Comparison of ENCODE assay signal across 8 cellular contexts in genomic region chr3:195583831-195584542, GRCh38. TPM values are rescaled to one million over a fixed set of nuclear protein-coding genes. Genes with fewer than 3 reads are reported as not detected.
DNase-seq lines count a peak whose midpoint lies in the region; ATAC-seq and TF ChIP-seq lines count a peak whose summit lies in the region.

Gene APOD, minus strand, starts transcription at chr3:195583940. Its CDS starts 4,479 bp downstream, at chr3:195579461.

- TF ChIP-seq CTCF in 22Rv1 (IDR thresholded peaks at IDR 0.05) (no peak), dorsolateral prefrontal cortex (IDR thresholded peaks at IDR 0.05 in 54 of 56, conservative IDR thresholded peaks at IDR 0.05 in 2 of 56; ENCODE audit: low read depth in 1 of 56, partially characterized antibody in 56 of 56) (peak in 1 of 56 donors; percentile 25), mucosa of descending colon (IDR thresholded peaks at IDR 0.05) (no peak)

- no peaks in the 10 kb centered on the region for H3K9me3 ChIP-seq in mucosa of descending colon

- intact Hi-C loops in dorsolateral prefrontal cortex (cut with DNase I) (no loop called here), mucosa of descending colon (cut with DNase I, micrococcal nuclease) (no loop called here)

- H3K27me3 ChIP-seq in dorsolateral prefrontal cortex, result no peaks in the 10 kb centered on the region

- no peaks in the 10 kb centered on the region for H3K4me1 ChIP-seq in mucosa of descending colon (ENCODE audit: low read depth)

- H3K36me3 ChIP-seq in mucosa of descending colon (ENCODE audit: low read depth), result no peaks in the 10 kb centered on the region

- H3K27ac ChIP-seq in 22Rv1 (peak within 1 kb of the TSS; percentile 43), dorsolateral prefrontal cortex (peak within 1 kb of the TSS; percentile 70 to 98 (median 90))

- H3K4me3 ChIP-seq in dorsolateral prefrontal cortex (peak within 1 kb of the TSS; percentile 22 to 76 (median 57)), mucosa of descending colon (no peak within 1 kb of the TSS)

- ATAC-seq in mucosa of descending colon, result peak; percentile 81
- ATAC-seq in left lobe of liver, result no peak
- no peak for ATAC-seq in GM18498 (IDR thresholded peaks at IDR 0.05; ENCODE audit: unreplicated experiment)
- ATAC-seq in HG02973 (IDR thresholded peaks at IDR 0.05; ENCODE audit: unreplicated experiment), result no peak

- DNase-seq in NCI-H1105 (lab: John Stamatoyannopoulos, UW) (peak; percentile 44), dorsolateral prefrontal cortex (peak; percentile 19 to 92 (median 80)), mucosa of descending colon (peak; percentile 71 to 73 (median 71)), left lobe of liver (ENCODE audit: low spot score) (no peak), GDM1 (lab: John Stamatoyannopoulos, UW) (no peak)

RNA-seq across cellular contexts. Expression of gene APOD, which starts in this region (rescaled TPM):
- 1,000 to 10,000 TPM in 1 of 120 experiments, 100 to 1,000 TPM in 119; 145 to 1,164 (median 402) TPM for total RNA-seq in dorsolateral prefrontal cortex
- total RNA-seq in mucosa of descending colon, result 10 to 100 TPM in 2 of 3 donors, 1 to 10 TPM in 1; 8.7 to 73.6 (median 10.7) TPM
- total RNA-seq in left lobe of liver, result 0.25 TPM

Comparison
In these comparisons a context has a peak if more than half of its experiments do, and no peak if none do; other contexts are left out.
1. DNase-seq: peak in NCI-H1105 (single experiment), dorsolateral prefrontal cortex (10 of 10) and mucosa of descending colon (3 of 3); none in left lobe of liver (single experiment) and GDM1 (single experiment).